Comparison of ENCODE assay signal across 1 cellular context in genomic region chr17:42537156-42537805, GRCh38.
A peak's percentile ranks its signal among the peaks of the same experiment; 100 is the strongest.
TF ChIP-seq lines count a peak whose summit lies in the region.

No MANE protein-coding gene starts in this region.

TF ChIP-seq in HepG2, 621 proteins besides CTCF, POLR2A, EP300 and RAD21 (continued from another document):
- TF ChIP-seq, protein P1, sequence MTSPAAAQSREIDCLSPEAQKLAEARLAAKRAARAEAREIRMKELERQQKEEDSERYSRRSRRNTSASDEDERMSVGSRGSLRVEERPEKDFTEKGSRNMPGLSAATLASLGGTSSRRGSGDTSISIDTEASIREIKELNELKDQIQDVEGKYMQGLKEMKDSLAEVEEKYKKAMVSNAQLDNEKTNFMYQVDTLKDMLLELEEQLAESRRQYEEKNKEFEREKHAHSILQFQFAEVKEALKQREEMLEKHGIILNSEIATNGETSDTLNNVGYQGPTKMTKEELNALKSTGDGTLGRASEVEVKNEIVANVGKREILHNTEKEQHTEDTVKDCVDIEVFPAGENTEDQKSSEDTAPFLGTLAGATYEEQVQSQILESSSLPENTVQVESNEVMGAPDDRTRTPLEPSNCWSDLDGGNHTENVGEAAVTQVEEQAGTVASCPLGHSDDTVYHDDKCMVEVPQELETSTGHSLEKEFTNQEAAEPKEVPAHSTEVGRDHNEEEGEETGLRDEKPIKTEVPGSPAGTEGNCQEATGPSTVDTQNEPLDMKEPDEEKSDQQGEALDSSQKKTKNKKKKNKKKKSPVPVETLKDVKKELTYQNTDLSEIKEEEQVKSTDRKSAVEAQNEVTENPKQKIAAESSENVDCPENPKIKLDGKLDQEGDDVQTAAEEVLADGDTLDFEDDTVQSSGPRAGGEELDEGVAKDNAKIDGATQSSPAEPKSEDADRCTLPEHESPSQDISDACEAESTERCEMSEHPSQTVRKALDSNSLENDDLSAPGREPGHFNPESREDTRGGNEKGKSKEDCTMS (CRISPR knock-in tag; conservative IDR thresholded peaks at IDR 0.05), result no peak
- TF ChIP-seq HIC2 (CRISPR knock-in tag; IDR thresholded peaks at IDR 0.05; ENCODE audit: low read depth), result no peak
- TF ChIP-seq, protein P2, sequence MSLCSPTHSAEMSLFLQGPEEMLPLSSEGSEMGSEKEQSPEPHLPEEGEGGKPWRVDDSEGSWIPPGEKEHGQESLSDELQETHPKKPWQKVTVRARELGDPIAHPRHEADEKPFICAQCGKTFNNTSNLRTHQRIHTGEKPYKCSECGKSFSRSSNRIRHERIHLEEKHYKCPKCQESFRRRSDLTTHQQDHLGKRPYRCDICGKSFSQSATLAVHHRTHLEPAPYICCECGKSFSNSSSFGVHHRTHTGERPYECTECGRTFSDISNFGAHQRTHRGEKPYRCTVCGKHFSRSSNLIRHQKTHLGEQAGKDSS (CRISPR knock-in tag; IDR thresholded peaks at IDR 0.05; ENCODE audit: borderline replicate concordance, low read depth), result no peak
- TF ChIP-seq ZMYM2 (CRISPR knock-in tag; IDR thresholded peaks at IDR 0.05), result 0 out of 2 replicates have a peak, but pooled peaks have one; percentile 16
- TF ChIP-seq ZC3H13 (CRISPR knock-in tag; IDR thresholded peaks at IDR 0.05), result peak; percentile 22; the same call in 1 of the 2 replicates
- TF ChIP-seq, protein P3, sequence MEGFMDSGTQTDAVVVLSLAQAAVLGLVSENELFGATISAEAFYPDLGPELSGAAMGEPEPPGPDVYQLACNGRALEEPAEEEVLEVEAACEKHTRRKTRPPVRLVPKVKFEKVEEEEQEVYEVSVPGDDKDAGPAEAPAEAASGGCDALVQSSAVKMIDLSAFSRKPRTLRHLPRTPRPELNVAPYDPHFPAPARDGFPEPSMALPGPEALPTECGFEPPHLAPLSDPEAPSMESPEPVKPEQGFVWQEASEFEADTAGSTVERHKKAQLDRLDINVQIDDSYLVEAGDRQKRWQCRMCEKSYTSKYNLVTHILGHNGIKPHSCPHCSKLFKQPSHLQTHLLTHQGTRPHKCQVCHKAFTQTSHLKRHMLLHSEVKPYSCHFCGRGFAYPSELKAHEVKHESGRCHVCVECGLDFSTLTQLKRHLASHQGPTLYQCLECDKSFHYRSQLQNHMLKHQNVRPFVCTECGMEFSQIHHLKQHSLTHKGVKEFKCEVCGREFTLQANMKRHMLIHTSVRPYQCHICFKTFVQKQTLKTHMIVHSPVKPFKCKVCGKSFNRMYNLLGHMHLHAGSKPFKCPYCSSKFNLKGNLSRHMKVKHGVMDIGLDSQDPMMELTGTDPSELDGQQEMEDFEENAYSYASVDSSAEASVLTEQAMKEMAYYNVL (CRISPR knock-in tag; IDR thresholded peaks at IDR 0.05; ENCODE audit: borderline replicate concordance), result 0 out of 2 replicates have a peak, but pooled peaks have one; percentile 11
- no peak for TF ChIP-seq ZEB1 (IDR thresholded peaks at IDR 0.05; ENCODE audit: insufficient replicate concordance, low read depth)
- peak; percentile 59; the same call in 1 of the 2 replicates for TF ChIP-seq CAMTA2 (CRISPR knock-in tag; IDR thresholded peaks at IDR 0.05; ENCODE audit: borderline replicate concordance)
- TF ChIP-seq AHR (CRISPR knock-in tag; IDR thresholded peaks at IDR 0.05), result 0 out of 2 replicates have a peak, but pooled peaks have one; percentile 22
- TF ChIP-seq NFATC3 (CRISPR knock-in tag; IDR thresholded peaks at IDR 0.05), result 0 out of 2 replicates have a peak, but pooled peaks have one; percentile 1
- TF ChIP-seq SNAI1 (CRISPR knock-in tag; IDR thresholded peaks at IDR 0.05; ENCODE audit: borderline replicate concordance), result peak; percentile 61; the same call in 1 of the 2 replicates
- peak; percentile 87 for TF ChIP-seq AGO2 (optimal IDR thresholded peaks at IDR 0.05; ENCODE audit: low read depth, low read length)
- no peak for TF ChIP-seq ARNT2 (CRISPR knock-in tag; IDR thresholded peaks at IDR 0.05; ENCODE audit: low read depth)
- TF ChIP-seq, protein P4, sequence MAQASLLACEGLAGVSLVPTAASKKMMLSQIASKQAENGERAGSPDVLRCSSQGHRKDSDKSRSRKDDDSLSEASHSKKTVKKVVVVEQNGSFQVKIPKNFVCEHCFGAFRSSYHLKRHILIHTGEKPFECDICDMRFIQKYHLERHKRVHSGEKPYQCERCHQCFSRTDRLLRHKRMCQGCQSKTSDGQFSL (CRISPR knock-in tag; IDR thresholded peaks at IDR 0.05), result 0 out of 2 replicates have a peak, but pooled peaks have one; percentile 3
- TF ChIP-seq ARNTL (CRISPR knock-in tag; IDR thresholded peaks at IDR 0.05), result no peak
- TF ChIP-seq ZNF605 (CRISPR knock-in tag; IDR thresholded peaks at IDR 0.05), result 0 out of 2 replicates have a peak, but pooled peaks have one; percentile 41
- TF ChIP-seq SRY (CRISPR knock-in tag; IDR thresholded peaks at IDR 0.05), result 0 out of 2 replicates have a peak, but pooled peaks have one; percentile 46
- peak; percentile 9; the same call in 1 of the 2 replicates for TF ChIP-seq HBP1 (CRISPR knock-in tag; IDR thresholded peaks at IDR 0.05; ENCODE audit: low read depth)
